8 cellular contexts compared by ENCODE assay signal in the genomic region with DNA sequence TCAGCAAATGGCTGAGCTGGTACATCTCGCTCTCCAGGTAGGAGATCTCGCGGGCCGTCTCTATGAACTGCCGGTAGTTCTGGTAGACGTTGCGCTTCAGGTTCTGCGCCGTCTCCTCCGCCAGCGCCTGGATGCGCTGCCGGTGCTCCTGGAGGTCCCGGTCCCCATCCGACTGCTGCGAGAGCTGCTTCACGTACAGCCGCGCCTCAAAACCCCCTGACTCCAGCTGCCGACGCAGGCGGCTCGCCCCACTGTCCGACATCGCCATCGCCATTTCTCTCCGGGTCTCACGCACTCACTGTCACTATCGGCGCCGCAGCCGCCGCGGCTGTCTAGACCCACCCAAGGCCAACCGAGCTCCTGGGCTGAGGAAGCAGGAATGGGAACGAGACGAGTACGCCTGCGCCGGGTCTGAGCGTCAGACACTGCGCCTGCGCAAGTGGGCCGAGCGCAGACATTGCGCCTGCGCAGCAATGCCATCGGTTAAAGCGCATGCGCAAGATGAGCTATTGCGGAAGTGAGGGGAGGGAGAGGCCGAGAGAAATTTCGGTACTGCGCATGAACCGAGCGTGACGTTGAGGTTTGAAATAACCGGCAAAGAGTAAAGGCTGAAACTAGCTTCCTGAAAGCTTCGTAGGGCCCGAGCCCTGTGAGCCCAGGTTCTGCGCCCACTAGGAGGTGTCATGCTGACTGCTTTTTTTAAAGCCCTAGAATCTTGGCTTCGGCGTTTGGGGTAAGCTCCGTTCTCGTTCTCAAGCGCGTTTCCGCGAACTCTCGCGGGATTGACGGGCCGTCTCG. TPM values are rescaled to one million over a fixed set of nuclear protein-coding genes. Genes with fewer than 3 reads are reported as not detected.
A peak's percentile ranks its signal among the peaks of the same experiment; 100 is the strongest.
DNase-seq lines count a peak whose midpoint lies in the region; ATAC-seq and TF ChIP-seq lines count a peak whose summit lies in the region.

A gene with protein sequence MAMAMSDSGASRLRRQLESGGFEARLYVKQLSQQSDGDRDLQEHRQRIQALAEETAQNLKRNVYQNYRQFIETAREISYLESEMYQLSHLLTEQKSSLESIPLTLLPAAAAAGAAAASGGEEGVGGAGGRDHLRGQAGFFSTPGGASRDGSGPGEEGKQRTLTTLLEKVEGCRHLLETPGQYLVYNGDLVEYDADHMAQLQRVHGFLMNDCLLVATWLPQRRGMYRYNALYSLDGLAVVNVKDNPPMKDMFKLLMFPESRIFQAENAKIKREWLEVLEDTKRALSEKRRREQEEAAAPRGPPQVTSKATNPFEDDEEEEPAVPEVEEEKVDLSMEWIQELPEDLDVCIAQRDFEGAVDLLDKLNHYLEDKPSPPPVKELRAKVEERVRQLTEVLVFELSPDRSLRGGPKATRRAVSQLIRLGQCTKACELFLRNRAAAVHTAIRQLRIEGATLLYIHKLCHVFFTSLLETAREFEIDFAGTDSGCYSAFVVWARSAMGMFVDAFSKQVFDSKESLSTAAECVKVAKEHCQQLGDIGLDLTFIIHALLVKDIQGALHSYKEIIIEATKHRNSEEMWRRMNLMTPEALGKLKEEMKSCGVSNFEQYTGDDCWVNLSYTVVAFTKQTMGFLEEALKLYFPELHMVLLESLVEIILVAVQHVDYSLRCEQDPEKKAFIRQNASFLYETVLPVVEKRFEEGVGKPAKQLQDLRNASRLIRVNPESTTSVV (minus strand): TSS at position 381 of the 798 bp plus-strand sequence. CDS start 107 bp downstream, at position 274.

- H3K27ac ChIP-seq in RWPE1, result peak within 1 kb of the TSS; percentile 98

- H3K27ac Mint-ChIP-seq in activated T-helper 17 cell treated with anti-CD3 and anti-CD28 coated beads, Interleukin-2, amount 50 U/mL, for 72 hours, result peak within 1 kb of the TSS; percentile 98
- peak within 1 kb of the TSS; percentile 99 to 100 (median 100) for H3K27ac Mint-ChIP-seq in naive thymus-derived CD8-positive, alpha-beta T cell

- POLR2A ChIA-PET in RWPE1 (lab: Yijun Ruan, JAX; ENCODE audit: low non-redundant PET), result interaction anchor here (0.5 to 0.8 kb wide), 2 partner anchors 83 to 268 kb away, joined by 3 read pairs; no protein-coding TSS in a partner anchor
- POLR2A ChIA-PET in naive thymus-derived CD8-positive, alpha-beta T cell (lab: Charles Lee), result interaction anchor here (0.6 to 2.1 kb wide), 14 partner anchors 8 to 695 kb away, joined by 3 to 23 read pairs (median 4); a partner anchor contains a TSS

- peak within 1 kb of the TSS; percentile 98 for H3K4me3 ChIP-seq in LNCaP clone FGC (ENCODE audit: low read depth, low read length)
- peak within 1 kb of the TSS; percentile 99 for H3K4me3 ChIP-seq in fibroblast of mammary gland (ENCODE audit: control insufficient read depth, low read depth, low read length)

- ATAC-seq in activated T-helper 17 cell treated with anti-CD3 and anti-CD28 coated beads, Interleukin-2, amount 50 U/mL, for 72 hours (replicated peaks), result peak; percentile 79
- ATAC-seq in naive thymus-derived CD8-positive, alpha-beta T cell, result peak; percentile 81 to 82

- H3K36me3 Mint-ChIP-seq in activated T-helper 17 cell treated with anti-CD3 and anti-CD28 coated beads, Interleukin-2, amount 50 U/mL, for 72 hours (ENCODE audit: low read depth), result peaks cover 74% of the 10 kb centered on the region
- peaks cover 14 to 52% (median 46%) of the 10 kb centered on the region in 3 donors for H3K36me3 Mint-ChIP-seq in naive thymus-derived CD8-positive, alpha-beta T cell

- DNase-seq in EL, result peak; percentile 97
- DNase-seq in GOT3 (lab: John Stamatoyannopoulos, UW), result peak; percentile 98
- DNase-seq in LNCaP clone FGC (ENCODE audit: low read depth), result peak; percentile 94
- DNase-seq in RWPE1 (ENCODE audit: low spot score), result peak; percentile 98
- DNase-seq in fibroblast of mammary gland (ENCODE audit: low read depth), result peak; percentile 97
- DNase-seq in naive thymus-derived CD8-positive, alpha-beta T cell, result peak; percentile 93 to 99 (median 98)
- peak; percentile 96 to 99 (median 97) for DNase-seq in stimulated activated naive CD4-positive, alpha-beta T cell (lab: John Stamatoyannopoulos, UW)

- H3K27me3 Mint-ChIP-seq in activated T-helper 17 cell treated with anti-CD3 and anti-CD28 coated beads, Interleukin-2, amount 50 U/mL, for 72 hours, result no peaks in the 10 kb centered on the region
- H3K27me3 Mint-ChIP-seq in naive thymus-derived CD8-positive, alpha-beta T cell, result peaks cover 0 to 5% (median 0%) of the 10 kb centered on the region in 5 donors

- no peaks in the 10 kb centered on the region for H3K9me3 Mint-ChIP-seq in activated T-helper 17 cell treated with anti-CD3 and anti-CD28 coated beads, Interleukin-2, amount 50 U/mL, for 72 hours
- H3K9me3 Mint-ChIP-seq in naive thymus-derived CD8-positive, alpha-beta T cell, result peaks cover 0 to 37% (median 8%) of the 10 kb centered on the region in 9 donors

- CTCF ChIA-PET in RWPE1 (lab: Yijun Ruan, JAX), result interaction anchor here (0.6 kb wide), 2 partner anchors 123 to 316 kb away, joined by 3 read pairs; no protein-coding TSS in a partner anchor

- H3K4me3 Mint-ChIP-seq in activated T-helper 17 cell treated with anti-CD3 and anti-CD28 coated beads, Interleukin-2, amount 50 U/mL, for 72 hours, result peak within 1 kb of the TSS; percentile 98
- peak within 1 kb of the TSS; percentile 97 to 100 (median 99) for H3K4me3 Mint-ChIP-seq in naive thymus-derived CD8-positive, alpha-beta T cell

- TF ChIP-seq CTCF in LNCaP clone FGC (IDR thresholded peaks at IDR 0.05; ENCODE audit: control insufficient read depth, extremely low read depth, insufficient read depth) (no peak), RWPE1 (conservative IDR thresholded peaks at IDR 0.05; ENCODE audit: low read depth) (no peak), fibroblast of mammary gland (conservative IDR thresholded peaks at IDR 0.05; ENCODE audit: control insufficient read depth, insufficient read depth, low read depth, low read length) (no peak)

- H3K4me1 Mint-ChIP-seq in activated T-helper 17 cell treated with anti-CD3 and anti-CD28 coated beads, Interleukin-2, amount 50 U/mL, for 72 hours, result peaks cover 30% of the 10 kb centered on the region
- peaks cover 28 to 75% (median 52%) of the 10 kb centered on the region in 4 donors for H3K4me1 Mint-ChIP-seq in naive thymus-derived CD8-positive, alpha-beta T cell

RNA-seq across cellular contexts. Expression of the gene that starts here (rescaled TPM):
- total RNA-seq in activated T-helper 17 cell treated with anti-CD3 and anti-CD28 coated beads, Interleukin-2, amount 50 U/mL, for 72 hours, result 10 to 100 TPM; 15.5 to 18.2 TPM
- 10 to 100 TPM; 31.4 to 32.1 TPM for total RNA-seq in naive thymus-derived CD8-positive, alpha-beta T cell
- 1 to 10 TPM; 1.9 to 3.0 (median 2.5) TPM for polyA plus RNA-seq in naive thymus-derived CD8-positive, alpha-beta T cell

Comparison
In these comparisons a context has a peak if more than half of its experiments do, and no peak if none do; other contexts are left out.
1. Peak in every context shown above with its lines: DNase-seq, ATAC-seq, H3K4me3 ChIP-seq and H3K27ac ChIP-seq.